Comparison of ENCODE assay signal across 17 cellular contexts in the genomic region with DNA sequence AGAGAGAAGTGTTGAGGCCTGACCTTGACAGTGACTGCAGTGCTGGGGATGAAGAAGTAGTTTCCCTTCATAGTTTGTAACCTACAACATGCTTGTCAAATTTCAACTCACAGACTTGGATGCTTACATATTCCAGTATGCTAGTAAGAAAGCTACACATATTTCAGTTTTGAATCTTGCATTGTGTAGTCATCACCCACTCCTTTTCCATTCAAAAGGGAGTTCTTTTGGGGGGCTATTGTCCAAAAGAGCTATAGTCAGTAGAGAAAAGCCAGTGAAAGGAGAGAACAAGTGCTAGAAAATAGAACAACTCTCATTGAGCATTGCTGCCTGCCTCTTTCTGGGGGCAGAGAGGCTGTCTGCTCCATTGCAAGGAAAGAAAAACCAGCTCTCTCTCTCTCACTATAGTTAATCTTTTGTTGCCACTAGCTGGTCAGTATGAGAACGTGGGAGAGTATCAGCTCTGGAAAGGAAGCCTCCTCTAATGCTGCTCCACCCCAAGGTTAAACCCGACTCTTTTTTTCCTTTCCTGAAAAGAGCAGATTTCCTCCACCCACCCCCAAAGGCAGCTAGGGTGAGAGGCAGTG. TPM values are rescaled to one million over a fixed set of nuclear protein-coding genes. Genes with fewer than 3 reads are reported as not detected.
DNase-seq lines count a peak whose midpoint lies in the region; TF ChIP-seq lines count a peak whose summit lies in the region.
"Had no signal": no experiment of that assay in that cellular context is flagged by ENCODE, and none has a peak within 500 bp of the region (broad histone marks: within the 10 kb centered on the region; RNA-seq: fewer than 3 reads in every experiment).

No MANE protein-coding gene starts in this region.

- no peaks in the 10 kb centered on the region for H3K36me3 Mint-ChIP-seq in glutamatergic neuron (ENCODE audit: unreplicated experiment)
- H3K36me3 Mint-ChIP-seq: IgD-negative memory B cell had no signal

- DNase-seq in NCI-H345 (lab: John Stamatoyannopoulos, UW) (peak; percentile 21), NCI-H345 treated with DMSO at 0.1 percent for 48 hours (lab: John Stamatoyannopoulos, UW; ENCODE audit: unreplicated experiment) (no peak), NCI-H82 treated with DMSO at 0.1 percent for 48 hours (lab: John Stamatoyannopoulos, UW; ENCODE audit: unreplicated experiment) (peak; percentile 12), glutamatergic neuron (no peak), foreskin melanocyte (no peak), SKM-1 (lab: John Stamatoyannopoulos, UW; ENCODE audit: unreplicated experiment) (no peak), GM03348 (ENCODE audit: low spot score) (no peak)
- DNase-seq: Caco-2, DMS53, GM23248, NCI-H1417 treated with DMSO at 0.1 percent for 48 hours, NCI-H510A, PC-9 had no signal

- H3K27ac ChIP-seq in temporal lobe (ENCODE audit: low read depth, low read length), result peak overlapping the region; percentile 96
- H3K27ac ChIP-seq: A549, GM23248, PC-9, SK-N-MC had no signal

- no peak for TF ChIP-seq CTCF in glutamatergic neuron (IDR thresholded peaks at IDR 0.05; ENCODE audit: partially characterized antibody, unreplicated experiment)

- peaks cover 4% of the 10 kb centered on the region for H3K9me3 Mint-ChIP-seq in glutamatergic neuron (ENCODE audit: unreplicated experiment)

- H3K27me3 Mint-ChIP-seq in glutamatergic neuron (ENCODE audit: unreplicated experiment), result no peaks in the 10 kb centered on the region

- peaks cover 65% of the 10 kb centered on the region for H3K4me1 Mint-ChIP-seq in glutamatergic neuron (ENCODE audit: low read depth, unreplicated experiment)
- H3K4me1 Mint-ChIP-seq: IgD-negative memory B cell had no signal

- H3K27ac Mint-ChIP-seq in glutamatergic neuron (ENCODE audit: unreplicated experiment), result peak overlapping the region; percentile 22
- H3K27ac Mint-ChIP-seq: IgD-negative memory B cell had no signal

- H3K4me3 Mint-ChIP-seq in glutamatergic neuron (ENCODE audit: unreplicated experiment), result peak overlapping the region; percentile 41
- H3K4me3 Mint-ChIP-seq: IgD-negative memory B cell had no signal

RNA-seq across cellular contexts. Expression of a gene that starts 7.3 kb away (rescaled TPM):
- total RNA-seq in glutamatergic neuron (ENCODE audit: unreplicated experiment), result 134 TPM
- 27.3 TPM for total RNA-seq in temporal lobe

Comparison
In these comparisons a context has a peak if more than half of its experiments do, and no peak if none do; other contexts are left out.
1. DNase-seq: peak in NCI-H345 (single experiment) and NCI-H82 treated with DMSO at 0.1 percent for 48 hours (single experiment); none in NCI-H345 treated with DMSO at 0.1 percent for 48 hours (single experiment), glutamatergic neuron (single experiment), foreskin melanocyte (single experiment), SKM-1 (single experiment) and GM03348 (single experiment).